Comparison of ENCODE assay signal across 27 cellular contexts in genomic region chr10:122269097-122269687, GRCh38. TPM values are rescaled to one million over a fixed set of nuclear protein-coding genes. Genes with fewer than 3 reads are reported as not detected.
"Had no signal": no experiment of that assay in that cellular context is flagged by ENCODE, and none has a peak within 500 bp of the region (broad histone marks: within the 10 kb centered on the region; RNA-seq: fewer than 3 reads in every experiment).

No MANE protein-coding gene starts in this region.

- H3K9me3 Mint-ChIP-seq: activated CD4-positive, alpha-beta T cell treated with anti-CD3 and anti-CD28 coated beads, Interleukin-2, amount 10 ng/mL, durations not matched to agents 7 days and 5 days; activated naive CD8-positive, alpha-beta T cell treated with anti-CD3 and anti-CD28 coated beads, Interleukin-2, amount 50 U/mL, for 24 hours; activated T-helper 1 cell treated with anti-CD3 and anti-CD28 coated beads, Interleukin-12 subunit alpha, Interleukin-12 subunit beta, Interleukin-2, Interleukin-4 antibody, amounts not matched to agents 30 ng/mL and 10 ng/mL and 1 ng/mL, durations not matched to agents 14 hours and 24 hours and 36 hours; dendritic cell treated with granulocyte-macrophage colony-stimulating factor and Interleukin-4, amounts not matched to agents 40 ng/mL and 50 ng/mL, for 4 days; nephron progenitor cell; stimulated activated naive B cell treated with anti-CD40 and anti-IgM and Interleukin-4, amounts not matched to agents 10 μg/mL and 1 μg/mL and 100 μg/mL, for 72 hours had no signal

- DNase-seq: activated CD4-positive, alpha-beta T cell treated with anti-CD3 and anti-CD28 coated beads, Interleukin-2, amount 10 ng/mL, durations not matched to agents 7 days and 5 days; activated CD4-positive, CD25-positive, alpha-beta regulatory T cell treated with anti-CD3 and anti-CD28 coated beads, Interleukin-2, amount 50 U/mL, for 72 hours; activated CD8-positive, alpha-beta T cell treated with anti-CD3 and anti-CD28 coated beads, Interleukin-2, amount 10 ng/mL, durations not matched to agents 7 days and 5 days; activated gamma-delta T cell; activated naive CD4-positive, alpha-beta T cell treated with anti-CD3 and anti-CD28 coated beads, Interleukin-2, amount 50 U/mL, for 16 hours; activated naive CD8-positive, alpha-beta T cell treated with anti-CD3 and anti-CD28 coated beads, Interleukin-2, amount 50 U/mL, for 24 hours; effector CD4-positive, alpha-beta T cell; erythroblast; foreskin fibroblast; kidney glomerular epithelial cell; left ventricle myocardium inferior; nephron progenitor cell; nucleus accumbens; right lobe of liver; stimulated activated CD4-positive, alpha-beta T cell treated with anti-CD3 and anti-CD28 coated beads, Interleukin-2, amount 100 ng/mL, for 48 hours; stimulated activated CD8-positive, alpha-beta memory T cell treated with anti-CD3 and anti-CD28 coated beads, Interleukin-4, amount 100 ng/mL, for 48 hours; stimulated activated naive B cell treated with anti-CD40 and anti-IgM and Interleukin-4, amounts not matched to agents 10 μg/mL and 1 μg/mL and 100 μg/mL, for 72 hours; testis; WERI-Rb-1 had no signal

- H3K36me3 Mint-ChIP-seq: stimulated activated naive B cell treated with anti-CD40 and anti-IgM and Interleukin-4, amounts not matched to agents 10 μg/mL and 1 μg/mL and 100 μg/mL, for 72 hours had no signal

- H3K27ac ChIP-seq: left ventricle myocardium inferior, parathyroid adenoma, right lobe of liver, testis, WERI-Rb-1 had no signal

- H3K9me3 ChIP-seq: left ventricle myocardium inferior, right lobe of liver, testis had no signal

- H3K4me3 ChIP-seq: left ventricle myocardium inferior, right lobe of liver, smooth muscle cell, testis had no signal

- H3K27me3 ChIP-seq: right lobe of liver, testis had no signal

- ATAC-seq: activated CD8-positive, alpha-beta T cell treated with anti-CD3 and anti-CD28 coated beads, Interleukin-2, amount 10 ng/mL, durations not matched to agents 7 days and 5 days; activated naive CD8-positive, alpha-beta T cell treated with anti-CD3 and anti-CD28 coated beads, Interleukin-2, amount 50 U/mL, for 24 hours; stimulated activated naive B cell treated with anti-CD40 and anti-IgM and Interleukin-4, amounts not matched to agents 10 μg/mL and 1 μg/mL and 100 μg/mL, for 72 hours had no signal

- H3K4me1 Mint-ChIP-seq: activated CD4-positive, alpha-beta T cell treated with anti-CD3 and anti-CD28 coated beads, Interleukin-2, amount 10 ng/mL, durations not matched to agents 7 days and 5 days; activated naive CD8-positive, alpha-beta T cell treated with anti-CD3 and anti-CD28 coated beads, Interleukin-2, amount 50 U/mL, for 24 hours; stimulated activated naive B cell treated with anti-CD40 and anti-IgM and Interleukin-4, amounts not matched to agents 10 μg/mL and 1 μg/mL and 100 μg/mL, for 72 hours had no signal

- H3K27ac Mint-ChIP-seq: activated CD4-positive, alpha-beta T cell treated with anti-CD3 and anti-CD28 coated beads, Interleukin-2, amount 10 ng/mL, durations not matched to agents 7 days and 5 days; activated CD8-positive, alpha-beta T cell treated with anti-CD3 and anti-CD28 coated beads, Interleukin-2, amount 10 ng/mL, durations not matched to agents 7 days and 5 days; activated naive CD8-positive, alpha-beta T cell treated with anti-CD3 and anti-CD28 coated beads, Interleukin-2, amount 50 U/mL, for 24 hours; activated T-helper 1 cell treated with anti-CD3 and anti-CD28 coated beads, Interleukin-12 subunit alpha, Interleukin-12 subunit beta, Interleukin-2, Interleukin-4 antibody, amounts not matched to agents 30 ng/mL and 10 ng/mL and 1 ng/mL, durations not matched to agents 14 hours and 24 hours and 36 hours; dendritic cell treated with granulocyte-macrophage colony-stimulating factor and Interleukin-4, amounts not matched to agents 40 ng/mL and 50 ng/mL, for 4 days; nephron progenitor cell; stimulated activated naive B cell treated with anti-CD40 and anti-IgM and Interleukin-4, amounts not matched to agents 10 μg/mL and 1 μg/mL and 100 μg/mL, for 72 hours had no signal

- H3K4me3 Mint-ChIP-seq: activated CD4-positive, alpha-beta T cell treated with anti-CD3 and anti-CD28 coated beads, Interleukin-2, amount 10 ng/mL, durations not matched to agents 7 days and 5 days; activated CD8-positive, alpha-beta T cell treated with anti-CD3 and anti-CD28 coated beads, Interleukin-2, amount 10 ng/mL, durations not matched to agents 7 days and 5 days; activated naive CD8-positive, alpha-beta T cell treated with anti-CD3 and anti-CD28 coated beads, Interleukin-2, amount 50 U/mL, for 24 hours; activated T-helper 1 cell treated with anti-CD3 and anti-CD28 coated beads, Interleukin-12 subunit alpha, Interleukin-12 subunit beta, Interleukin-2, Interleukin-4 antibody, amounts not matched to agents 30 ng/mL and 10 ng/mL and 1 ng/mL, durations not matched to agents 14 hours and 24 hours and 36 hours; dendritic cell treated with granulocyte-macrophage colony-stimulating factor and Interleukin-4, amounts not matched to agents 40 ng/mL and 50 ng/mL, for 4 days; nephron progenitor cell; stimulated activated naive B cell treated with anti-CD40 and anti-IgM and Interleukin-4, amounts not matched to agents 10 μg/mL and 1 μg/mL and 100 μg/mL, for 72 hours had no signal

- H3K36me3 ChIP-seq: right lobe of liver, WERI-Rb-1 had no signal

- H3K4me1 ChIP-seq: parathyroid adenoma, right lobe of liver, testis had no signal

RNA-seq across cellular contexts. Expression of gene BTBD16, which starts 1.9 kb away (rescaled TPM):
- total RNA-seq: activated CD4-positive, alpha-beta T cell treated with anti-CD3 and anti-CD28 coated beads, Interleukin-2, amount 10 ng/mL, durations not matched to agents 7 days and 5 days; activated CD8-positive, alpha-beta T cell treated with anti-CD3 and anti-CD28 coated beads, Interleukin-2, amount 10 ng/mL, durations not matched to agents 7 days and 5 days; activated T-helper 1 cell treated with anti-CD3 and anti-CD28 coated beads, Interleukin-12 subunit alpha, Interleukin-12 subunit beta, Interleukin-2, Interleukin-4 antibody, amounts not matched to agents 30 ng/mL and 10 ng/mL and 1 ng/mL, durations not matched to agents 14 hours and 24 hours and 36 hours; fibroblast of lung; left ventricle myocardium inferior; mononuclear cell; myocyte; smooth muscle cell; T-helper 2 cell treated with Interferon-gamma antibody and Interleukin-4, amounts not matched to agents 100 ng/mL and 5 ng/mL, for 36 hours had no signal
- polyA plus RNA-seq: fibroblast of lung, smooth muscle cell had no signal
